Comparison of ENCODE assay signal across 31 cellular contexts in the genomic region with DNA sequence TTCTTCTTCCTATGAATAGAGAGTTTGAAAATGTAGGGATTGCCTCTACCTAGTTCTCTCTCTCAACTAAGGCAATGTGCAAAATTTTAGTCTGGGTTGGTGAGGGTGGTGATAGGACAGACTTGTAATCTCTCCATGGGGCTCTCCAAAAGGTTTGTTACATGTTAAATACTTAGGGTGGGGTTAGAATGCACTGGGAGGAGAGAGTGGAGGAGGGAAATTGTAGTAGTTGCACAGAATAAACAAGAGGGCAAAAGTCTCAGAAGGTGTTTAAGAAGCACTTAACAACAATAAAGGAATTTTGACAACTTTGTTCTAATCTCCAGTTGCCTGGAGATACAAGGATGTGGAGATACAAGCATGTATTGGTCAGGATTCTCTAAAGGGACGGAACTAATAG.
"Had no signal": no experiment of that assay in that cellular context is flagged by ENCODE, and none has a peak within 500 bp of the region (broad histone marks: within the 10 kb centered on the region; RNA-seq: fewer than 3 reads in every experiment).

No MANE protein-coding gene starts in this region.

- H3K27me3 ChIP-seq: adrenal gland, body of pancreas, breast epithelium, Peyer's patch, SJSA1 had no signal

- H3K27ac ChIP-seq: adrenal gland, body of pancreas, breast epithelium, KMS-11, Peyer's patch, SJSA1, WERI-Rb-1 had no signal

- H3K27ac Mint-ChIP-seq: activated T-cell treated with anti-CD3 and anti-CD28 coated beads, Interleukin-2, amount 50 U/mL, for 72 hours; activated T-helper 17 cell treated with anti-CD3 and anti-CD28 coated beads, Interleukin-2, amount 50 U/mL, for 72 hours had no signal

- H3K4me2 ChIP-seq: KMS-11, SK-N-SH had no signal

- H3K27me3 Mint-ChIP-seq: activated CD4-positive, alpha-beta T cell treated with anti-CD3 and anti-CD28 coated beads, Interleukin-2, amount 10 ng/mL, durations not matched to agents 7 days and 5 days; activated CD8-positive, alpha-beta memory T cell treated with anti-CD3 and anti-CD28 coated beads, Interleukin-2, amount 10 ng/mL, durations not matched to agents 7 days and 5 days had no signal

- ATAC-seq: activated T-cell treated with anti-CD3 and anti-CD28 coated beads, Interleukin-2, amount 50 U/mL, for 72 hours; activated T-helper 17 cell treated with anti-CD3 and anti-CD28 coated beads, Interleukin-2, amount 50 U/mL, for 72 hours; body of pancreas had no signal

- H3K4me3 Mint-ChIP-seq: activated CD8-positive, alpha-beta memory T cell treated with anti-CD3 and anti-CD28 coated beads, Interleukin-2, amount 10 ng/mL, durations not matched to agents 7 days and 5 days; activated T-cell treated with anti-CD3 and anti-CD28 coated beads, Interleukin-2, amount 50 U/mL, for 72 hours; activated T-helper 17 cell treated with anti-CD3 and anti-CD28 coated beads, Interleukin-2, amount 50 U/mL, for 72 hours had no signal

- DNase-seq: activated CD4-positive, alpha-beta T cell treated with anti-CD3 and anti-CD28 coated beads for 1 hour; activated CD4-positive, alpha-beta T cell treated with anti-CD3 and anti-CD28 coated beads, Interleukin-2, amount 10 ng/mL, durations not matched to agents 7 days and 5 days; activated CD4-positive, alpha-beta T cell treated with anti-CD3 and anti-CD28 coated beads, Interleukin-2, amount 50 U/mL, for 48 hours; activated CD4-positive, CD25-positive, alpha-beta regulatory T cell; activated CD8-positive, alpha-beta memory T cell treated with anti-CD3 and anti-CD28 coated beads for 24 hours; activated CD8-positive, alpha-beta memory T cell treated with anti-CD3 and anti-CD28 coated beads, Interleukin-2, amount 10 ng/mL, durations not matched to agents 7 days and 5 days; activated CD8-positive, alpha-beta memory T cell treated with anti-CD3 and anti-CD28 coated beads, Interleukin-2, amount 50 U/mL, for 48 hours; activated effector memory CD4-positive, alpha-beta T cell treated with anti-CD3 and anti-CD28 coated beads, Interleukin-2, amount 50 U/mL, for 16 hours; activated naive CD4-positive, alpha-beta T cell; activated naive CD4-positive, alpha-beta T cell treated with anti-CD3 and anti-CD28 coated beads, Interleukin-2, amount 50 U/mL, for 16 hours; activated T-cell treated with anti-CD3 and anti-CD28 coated beads, Interleukin-2, amount 50 U/mL, for 1 hour; activated T-cell treated with anti-CD3 and anti-CD28 coated beads, Interleukin-2, amount 50 U/mL, for 72 hours; adrenal gland; body of pancreas; NCI-H1048; NCI-H1105 treated with DMSO at 0.1 percent for 48 hours; NCI-H1436; NCI-H1694; NCI-H1930; NCI-H345; NCI-H524 treated with DMSO at 0.1 percent for 48 hours; Peyer's patch; RPMI8226; SHP77 treated with DMSO at 0.1 percent for 48 hours; SK-N-SH; T1000; WERI-Rb-1 had no signal

- H3K4me3 ChIP-seq: adrenal gland, body of pancreas, breast epithelium, Peyer's patch, SJSA1 had no signal

- H3K36me3 ChIP-seq: adrenal gland, breast epithelium, Peyer's patch, SJSA1, WERI-Rb-1 had no signal

- H3K9me3 ChIP-seq: adrenal gland, body of pancreas, breast epithelium, Peyer's patch, SJSA1, SK-N-SH had no signal

- H3K4me1 Mint-ChIP-seq: activated T-helper 17 cell treated with anti-CD3 and anti-CD28 coated beads, Interleukin-2, amount 50 U/mL, for 72 hours had no signal

- H3K4me1 ChIP-seq: adrenal gland, body of pancreas, breast epithelium, Peyer's patch had no signal

- H3K9me2 ChIP-seq: SK-N-SH had no signal

- H3K9ac ChIP-seq: KMS-11, SK-N-SH had no signal

- H3K9me3 Mint-ChIP-seq: activated CD4-positive, alpha-beta T cell treated with anti-CD3 and anti-CD28 coated beads, Interleukin-2, amount 10 ng/mL, durations not matched to agents 7 days and 5 days; activated T-cell treated with anti-CD3 and anti-CD28 coated beads, Interleukin-2, amount 50 U/mL, for 72 hours; activated T-helper 17 cell treated with anti-CD3 and anti-CD28 coated beads, Interleukin-2, amount 50 U/mL, for 72 hours had no signal
